In the genomic region with DNA sequence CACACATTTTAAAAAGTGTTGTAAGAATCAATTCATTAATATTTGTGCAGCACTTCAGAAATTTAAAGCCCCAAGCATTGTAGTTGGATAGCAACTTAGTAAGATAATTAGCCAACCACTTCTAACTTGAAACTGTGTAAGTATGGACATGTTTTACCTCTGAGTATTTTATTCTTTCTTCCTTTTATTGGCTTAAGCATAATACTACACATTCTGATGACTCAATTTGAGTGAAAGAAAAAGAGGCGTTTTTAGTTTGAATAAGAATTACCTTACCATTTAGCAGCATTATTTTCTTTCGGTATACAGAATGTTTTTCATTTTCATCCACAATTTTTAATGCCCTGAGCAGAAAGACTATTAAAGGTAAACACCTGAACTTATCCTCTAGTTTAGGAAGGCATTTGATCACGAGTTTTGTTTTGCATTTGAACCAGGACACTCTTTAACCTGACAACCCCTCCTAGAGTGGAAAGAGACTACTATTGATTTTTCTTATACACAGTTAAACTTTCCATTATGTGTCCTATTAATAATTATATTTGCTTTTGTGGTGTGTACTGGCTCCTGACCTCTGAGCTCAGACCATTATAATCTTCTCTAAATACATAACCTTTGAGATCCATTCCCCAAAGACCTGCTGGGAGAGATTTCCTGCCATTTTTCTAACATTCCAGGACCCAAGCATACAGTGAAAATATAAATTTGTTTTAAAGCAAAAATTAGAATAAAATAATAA, we compare ENCODE assay signal across 20 cellular contexts. TPM values are rescaled to one million over a fixed set of nuclear protein-coding genes. Genes with fewer than 3 reads are reported as not detected.
DNase-seq lines count a peak whose midpoint lies in the region; ATAC-seq, FAIRE-seq and TF ChIP-seq lines count a peak whose summit lies in the region.
"Had no signal": no experiment of that assay in that cellular context is flagged by ENCODE, and none has a peak within 500 bp of the region (broad histone marks: within the 10 kb centered on the region; RNA-seq: fewer than 3 reads in every experiment).

No MANE protein-coding gene starts in this region.

- 40 to 72% (median 43%) methylated on average over 3 of the region's 3 CpGs for WGBS in small intestine, 3 donors
- WGBS in psoas muscle, 3 donors = 82 to 83% (median 83%) methylated on average over 3 of the region's 3 CpGs
- 44 to 60% methylated on average over 3 of the region's 3 CpGs for WGBS in lower leg skin, 2 donors

- H3K27me3 ChIP-seq in HCT116 (ENCODE audit: insufficient read depth, low read length) (no peaks in the 10 kb centered on the region), small intestine (ENCODE audit: control insufficient read depth in 2 of 2, insufficient read depth in 2 of 2, low read length in 2 of 2) (peaks cover 0 to 4% of the 10 kb centered on the region in 2 donors), psoas muscle (ENCODE audit: insufficient read depth in 3 of 3, low read length in 2 of 3) (peaks cover 0 to 3% (median 0%) of the 10 kb centered on the region in 3 donors)
- H3K27me3 ChIP-seq: BE2C had no signal

- no peak for ATAC-seq in HCT116
- no peak for ATAC-seq in psoas muscle
- ATAC-seq: Panc1, Right ventricle myocardium inferior had no signal

- TF ChIP-seq POLR2A in HCT116 (IDR thresholded peaks at IDR 0.05; ENCODE audit: borderline replicate concordance, extremely low read depth, insufficient read depth, insufficient read length) (no peak), lower leg skin (IDR thresholded peaks at IDR 0.05) (no peak)

- H4K20me1 ChIP-seq in HCT116 (ENCODE audit: insufficient read depth) (no peaks in the 10 kb centered on the region), OCI-LY7 (ENCODE audit: insufficient read depth, low read length) (no peaks in the 10 kb centered on the region)

- no peak overlapping the region for H3K9ac ChIP-seq in HCT116 (ENCODE audit: low read length)

- no peaks in the 10 kb centered on the region for H3K79me2 ChIP-seq in HCT116 (ENCODE audit: insufficient read depth, low read length)
- H3K79me2 ChIP-seq in OCI-LY7 (ENCODE audit: insufficient read depth, low read depth, low read length) = no peaks in the 10 kb centered on the region

- no peaks in the 10 kb centered on the region for H3K27me3 Mint-ChIP-seq in glutamatergic neuron (ENCODE audit: unreplicated experiment)

- no peaks in the 10 kb centered on the region for H3K36me3 ChIP-seq in HCT116 (ENCODE audit: control insufficient read depth in 1 of 2, insufficient read depth in 2 of 2, low read length in 2 of 2)
- H3K36me3 ChIP-seq in OCI-LY7 (ENCODE audit: insufficient read depth, low read length) = no peaks in the 10 kb centered on the region
- H3K36me3 ChIP-seq in small intestine (ENCODE audit: control insufficient read depth in 2 of 2, insufficient read depth in 2 of 2, low read length in 2 of 2) = no peaks in the 10 kb centered on the region
- no peaks in the 10 kb centered on the region for H3K36me3 ChIP-seq in psoas muscle (ENCODE audit: insufficient read depth in 1 of 2, low read depth in 1 of 2)
- H3K36me3 ChIP-seq: BE2C had no signal

- intact Hi-C loops in HCT116 (cut with micrococcal nuclease) (loop anchor here (2.0 kb wide), 1 partner anchor 255 kb away; no protein-coding TSS in a partner anchor), OCI-LY7 (cut with micrococcal nuclease; ENCODE audit: unreplicated experiment) (no loop called here), psoas muscle (cut with DNase I) (no loop called here), lower leg skin (cut with DNase I; ENCODE audit: low total_unique reads) (no loop called here)

- FAIRE-seq in small intestine (lab: Jason Lieb, UNC) = no peak

- H3K4me2 ChIP-seq in HCT116 (ENCODE audit: low read length) (no peak overlapping the region), OCI-LY7 (ENCODE audit: low read length) (no peak overlapping the region)

- H3K27ac ChIP-seq in HCT116 (ENCODE audit: low read depth, low read length) = peak overlapping the region; percentile 38; the same call in 1 of the 2 replicates
- no peak overlapping the region for H3K27ac ChIP-seq in OCI-LY7 (ENCODE audit: low read depth, low read length, poor library complexity, severe bottlenecking)
- H3K27ac ChIP-seq in small intestine (ENCODE audit: low read depth in 1 of 2, low read length in 1 of 2) = no peak overlapping the region
- no peak overlapping the region for H3K27ac ChIP-seq in psoas muscle

- H3K4me3 ChIP-seq in HCT116 (replicated peaks in 1 of 2; ENCODE audit: low read depth in 1 of 2, low read length in 2 of 2) = no peak overlapping the region
- H3K4me3 ChIP-seq in OCI-LY7 (ENCODE audit: low read depth, low read length, poor library complexity, severe bottlenecking) = no peak overlapping the region
- H3K4me3 ChIP-seq in small intestine (ENCODE audit: low read depth in 1 of 2, low read length in 2 of 2) = no peak overlapping the region
- H3K4me3 ChIP-seq in psoas muscle = no peak overlapping the region
- H3K4me3 ChIP-seq in lower leg skin (ENCODE audit: low read depth, poor library complexity, severe bottlenecking) = no peak overlapping the region

- CTCF ChIA-PET in HCT116 (lab: Charles Lee) (interaction anchor here (0.8 to 3.8 kb wide), 5 partner anchors 13 to 861 kb away, joined by 3 to 29 read pairs (median 8); no protein-coding TSS in a partner anchor), OCI-LY7 (lab: Charles Lee; ENCODE audit: unreplicated experiment) (no interaction called here)

- RAD21 ChIA-PET in HCT116 (lab: Charles Lee; ENCODE audit: low non-redundant PET in 1 of 2, low total read pairs in 2 of 2, uncharacterized antibody in 2 of 2, unreplicated experiment in 2 of 2) = no interaction called here

- peak overlapping the region; percentile 34 for H2AFZ ChIP-seq in HCT116 (ENCODE audit: low read depth, low read length, poor library complexity, severe bottlenecking)
- 0 out of 2 replicates have a peak overlapping the region, but pooled peaks have one; percentile 6 for H2AFZ ChIP-seq in OCI-LY7 (ENCODE audit: low read length)

- POLR2A ChIA-PET in HCT116 (lab: Charles Lee) = interaction anchor here (1.5 kb wide), 1 partner anchor 527 kb away, joined by 3 read pairs; no protein-coding TSS in a partner anchor
- POLR2A ChIA-PET in OCI-LY7 (lab: Charles Lee) = interaction anchor here (0.8 kb wide), 1 partner anchor 8 kb away, joined by 3 read pairs; no protein-coding TSS in a partner anchor

- TF ChIP-seq CTCF in HCT116 (IDR thresholded peaks at IDR 0.05 in 2 of 3, conservative IDR thresholded peaks at IDR 0.05 in 1 of 3; ENCODE audit: borderline replicate concordance in 1 of 3, insufficient read depth in 1 of 3, low read depth in 2 of 3, low read length in 2 of 3) (no peak), OCI-LY7 (conservative IDR thresholded peaks at IDR 0.05; ENCODE audit: low read length) (no peak), glutamatergic neuron (IDR thresholded peaks at IDR 0.05; ENCODE audit: partially characterized antibody, unreplicated experiment) (no peak), psoas muscle (IDR thresholded peaks at IDR 0.05) (no peak), lower leg skin (IDR thresholded peaks at IDR 0.05) (no peak)

- TF ChIP-seq RAD21 in HCT116 (IDR thresholded peaks at IDR 0.05; ENCODE audit: low read depth) = no peak

- no TSS peak for BruUV-seq in HCT116 (replicated peaks; lab: Mats Ljungman, UMichigan)
- no TSS peak for BruUV-seq in OCI-LY7 (replicated peaks; lab: Mats Ljungman, UMichigan)

- H3K27ac Mint-ChIP-seq in glutamatergic neuron (ENCODE audit: unreplicated experiment) = peak overlapping the region; percentile 92

- DNase-seq in HCT116 (ENCODE audit: low read depth, low spot score) = no peak
- no peak for DNase-seq in OCI-LY7 (ENCODE audit: low spot score)
- no peak for DNase-seq in glutamatergic neuron
- DNase-seq in small intestine = peak; percentile 4
- DNase-seq in psoas muscle = no peak
- DNase-seq in GOT3 (lab: John Stamatoyannopoulos, UW) = no peak
- DNase-seq in lower leg skin (ENCODE audit: low spot score in 2 of 2) = no peak
- DNase-seq: BE2C; CD4-positive, CD25-positive, alpha-beta regulatory T cell; COR-L47; HCEC 1CT; KBM-7; NCI-H1105; NCI-H1694 treated with DMSO at 0.1 percent for 48 hours; NCI-H2107; NCI-H226; NCI-H524 had no signal

- H3K9me3 Mint-ChIP-seq in glutamatergic neuron (ENCODE audit: unreplicated experiment) = peaks cover 4% of the 10 kb centered on the region

- no peaks in the 10 kb centered on the region for H3K9me2 ChIP-seq in HCT116 (ENCODE audit: insufficient read depth)
- H3K9me2 ChIP-seq in OCI-LY7 (ENCODE audit: insufficient read depth, low read length) = no peaks in the 10 kb centered on the region

- no peaks in the 10 kb centered on the region for H3K9me3 ChIP-seq in HCT116 (ENCODE audit: control insufficient read depth in 1 of 2, insufficient read depth in 1 of 2, low read depth in 1 of 2, low read length in 2 of 2)
- H3K9me3 ChIP-seq in OCI-LY7 (ENCODE audit: low read length) = no peaks in the 10 kb centered on the region
- no peaks in the 10 kb centered on the region for H3K9me3 ChIP-seq in small intestine (ENCODE audit: control insufficient read depth, low read depth)
- no peaks in the 10 kb centered on the region for H3K9me3 ChIP-seq in psoas muscle
- H3K9me3 ChIP-seq: BE2C had no signal

- peaks cover 9 to 24% of the 10 kb centered on the region in 2 experiments for H3K4me1 ChIP-seq in HCT116 (ENCODE audit: control insufficient read depth in 1 of 2, insufficient read depth in 2 of 2, low read length in 2 of 2)
- no peaks in the 10 kb centered on the region for H3K4me1 ChIP-seq in OCI-LY7 (ENCODE audit: insufficient read depth, low read length, poor library complexity, severe bottlenecking)
- no peaks in the 10 kb centered on the region for H3K4me1 ChIP-seq in small intestine (ENCODE audit: control insufficient read depth in 2 of 2, insufficient read depth in 1 of 2, low read depth in 1 of 2, low read length in 1 of 2)
- H3K4me1 ChIP-seq in psoas muscle = no peaks in the 10 kb centered on the region

- peaks cover 28% of the 10 kb centered on the region for H3K4me1 Mint-ChIP-seq in glutamatergic neuron (ENCODE audit: low read depth, unreplicated experiment)
- H3K4me1 Mint-ChIP-seq: CD4-positive, CD25-positive, alpha-beta regulatory T cell had no signal

- no peaks in the 10 kb centered on the region for H3K36me3 Mint-ChIP-seq in glutamatergic neuron (ENCODE audit: unreplicated experiment)
- H3K36me3 Mint-ChIP-seq: CD4-positive, CD25-positive, alpha-beta regulatory T cell had no signal

- H3K4me3 Mint-ChIP-seq in glutamatergic neuron (ENCODE audit: unreplicated experiment) = peak overlapping the region; percentile 64
- H3K4me3 Mint-ChIP-seq: CD4-positive, CD25-positive, alpha-beta regulatory T cell had no signal

TF ChIP-seq in HCT116, 20 proteins besides CTCF, POLR2A, EP300 and RAD21 (continues in another document):
- TF ChIP-seq ELF1 (IDR thresholded peaks at IDR 0.05; ENCODE audit: borderline replicate concordance, low read depth) (no peak), CEBPB (IDR thresholded peaks at IDR 0.05; ENCODE audit: low read depth) (no peak), ZNF274 (IDR thresholded peaks at IDR 0.05; ENCODE audit: low read depth, low read length) (no peak)

RNA-seq across cellular contexts. Expression of gene NACA2, which starts 9.2 kb away (rescaled TPM):
- not detected for total RNA-seq in HCT116 (2021; ENCODE audit: unreplicated experiment)
- 0.23 TPM in 1 of 2 replicates, not detected in the other for polyA plus RNA-seq in HCT116 (2012)
- total RNA-seq in OCI-LY7 (2014; rRNA removed; shearing (Covaris generic)) = 0.23 TPM in 1 of 2 replicates, not detected in the other
- not detected in 2 replicates for total RNA-seq in OCI-LY7 (2022)
- not detected for total RNA-seq in glutamatergic neuron (ENCODE audit: unreplicated experiment)
- not detected for polyA plus RNA-seq in small intestine
- total RNA-seq in psoas muscle = not detected
- polyA plus RNA-seq in psoas muscle = under 1 TPM in 1 of 3 donors, not detected in 2; 0.04 TPM
- total RNA-seq in lower leg skin = not detected
- total RNA-seq: CD4-positive, CD25-positive, alpha-beta regulatory T cell; Right ventricle myocardium inferior; SK-MEL-5 had no signal
- polyA plus RNA-seq: CD4-positive, CD25-positive, alpha-beta regulatory T cell had no signal
